ENCODE assay signal across 20 cellular contexts in genomic region chr12:124532947-124533346, GRCh38. TPM values are rescaled to one million over a fixed set of nuclear protein-coding genes. Genes with fewer than 3 reads are reported as not detected.
DNase-seq lines count a peak whose midpoint lies in the region; TF ChIP-seq lines count a peak whose summit lies in the region.
"Had no signal": no experiment of that assay in that cellular context is flagged by ENCODE, and none has a peak within 500 bp of the region (broad histone marks: within the 10 kb centered on the region; RNA-seq: fewer than 3 reads in every experiment).

No MANE protein-coding gene starts in this region.

- H3K79me2 ChIP-seq in smooth muscle cell (ENCODE audit: low read depth): peaks cover 87% of the 10 kb centered on the region
- H3K79me2 ChIP-seq in PC-9 (ENCODE audit: low read depth): peaks cover 74% of the 10 kb centered on the region

- H3K36me3 ChIP-seq in HEK293 (ENCODE audit: control insufficient read depth in 2 of 2, insufficient read depth in 1 of 2, low read length in 2 of 2): no peaks in the 10 kb centered on the region
- H3K36me3 ChIP-seq in WERI-Rb-1: peaks cover 37% of the 10 kb centered on the region
- peaks cover 8% of the 10 kb centered on the region; the same call in 1 of the 2 replicates for H3K36me3 ChIP-seq in iPS-20b (ENCODE audit: insufficient read depth, low read depth, low read length)
- no peaks in the 10 kb centered on the region for H3K36me3 ChIP-seq in smooth muscle cell (ENCODE audit: low read depth)
- no peaks in the 10 kb centered on the region; the same call in 1 of the 2 replicates for H3K36me3 ChIP-seq in PC-9 (ENCODE audit: low read depth)
- H3K36me3 ChIP-seq in right atrium auricular region: no peaks in the 10 kb centered on the region

- peaks cover 5% of the 10 kb centered on the region for H3K4me1 ChIP-seq in HEK293 (ENCODE audit: control insufficient read depth, insufficient read depth, low read length)
- H3K4me1 ChIP-seq in iPS-20b (ENCODE audit: insufficient read depth, low read length): peaks cover 10% of the 10 kb centered on the region
- peaks cover 28% of the 10 kb centered on the region for H3K4me1 ChIP-seq in smooth muscle cell (ENCODE audit: low read depth)
- peaks cover 18% of the 10 kb centered on the region for H3K4me1 ChIP-seq in PC-9 (replicated peaks; ENCODE audit: insufficient read depth)
- H3K4me1 ChIP-seq in right atrium auricular region: peaks cover 0 to 57% of the 10 kb centered on the region in 2 donors

- H3K27me3 ChIP-seq in WERI-Rb-1 (ENCODE audit: insufficient read depth, low read depth, severe bottlenecking): no peaks in the 10 kb centered on the region
- no peaks in the 10 kb centered on the region for H3K27me3 ChIP-seq in iPS-20b (ENCODE audit: insufficient read depth, low read length)
- H3K27me3 ChIP-seq in smooth muscle cell (ENCODE audit: low read depth): no peaks in the 10 kb centered on the region
- H3K27me3 ChIP-seq in PC-9 (ENCODE audit: insufficient read depth, low read depth): no peaks in the 10 kb centered on the region
- no peaks in the 10 kb centered on the region for H3K27me3 ChIP-seq in right atrium auricular region
- H3K27me3 ChIP-seq: left lung, Peyer's patch, SJSA1 had no signal

- H3K4me3 ChIP-seq in HEK293 (ENCODE audit: low read depth, low read length) (no peak overlapping the region), WERI-Rb-1 (ENCODE audit: low read depth, low read length) (no peak overlapping the region), iPS-20b (ENCODE audit: low read length) (no peak overlapping the region), smooth muscle cell (no peak overlapping the region), PC-9 (no peak overlapping the region), right atrium auricular region (no peak overlapping the region)
- H3K4me3 ChIP-seq: left lung, mucosa of descending colon, Peyer's patch, SJSA1 had no signal

- H4K20me1 ChIP-seq in smooth muscle cell (ENCODE audit: low read depth): peaks cover 97% of the 10 kb centered on the region
- H4K20me1 ChIP-seq in PC-9 (ENCODE audit: insufficient read depth): peaks cover 32% of the 10 kb centered on the region

- peaks cover 24% of the 10 kb centered on the region for H3F3A ChIP-seq in smooth muscle cell (ENCODE audit: low read depth)
- peaks cover 34% of the 10 kb centered on the region for H3F3A ChIP-seq in PC-9 (ENCODE audit: insufficient read depth, low read depth)

- CTCF ChIA-PET in HEK293 (lab: Yijun Ruan, JAX): no interaction called here
- CTCF ChIA-PET in PC-9 (lab: Charles Lee): no interaction called here

- H3K9me3 ChIP-seq in HEK293 (ENCODE audit: control insufficient read depth, insufficient read depth, low read depth, low read length) (no peaks in the 10 kb centered on the region), WERI-Rb-1 (ENCODE audit: severe bottlenecking) (no peaks in the 10 kb centered on the region), iPS-20b (ENCODE audit: insufficient read depth, low read depth, low read length) (no peaks in the 10 kb centered on the region), smooth muscle cell (replicated peaks; ENCODE audit: low read depth) (no peaks in the 10 kb centered on the region), PC-9 (ENCODE audit: insufficient read depth, low read depth) (no peaks in the 10 kb centered on the region), right atrium auricular region (no peaks in the 10 kb centered on the region)
- H3K9me3 ChIP-seq: left lung, mucosa of descending colon, Peyer's patch, SJSA1 had no signal

- H3K9ac ChIP-seq in iPS-20b (ENCODE audit: low read depth, low read length) (peak overlapping the region; percentile 58), smooth muscle cell (ENCODE audit: low read depth) (no peak overlapping the region)

- H3K27ac ChIP-seq in HEK293 (ENCODE audit: extremely low read depth, low read depth, low read length) (no peak overlapping the region), WERI-Rb-1 (peak overlapping the region; percentile 74), iPS-20b (ENCODE audit: low read length) (no peak overlapping the region), smooth muscle cell (ENCODE audit: low read depth) (peak overlapping the region; percentile 72), PC-9 (no peak overlapping the region), right atrium auricular region (peak overlapping the region in 1 of 2 donors; percentile 63)
- H3K27ac ChIP-seq: C4-2B, left lung, Peyer's patch, SJSA1 had no signal

- no TSS peak for BruUV-seq in PC-9 (replicated peaks; lab: Mats Ljungman, UMichigan)

- WGBS in smooth muscle cell (ENCODE audit: low lambda C conversion rate): 55% methylated on average over 4 of the region's 5 CpGs

- no peaks in the 10 kb centered on the region for H3K9me2 ChIP-seq in PC-9 (ENCODE audit: insufficient read depth)

- intact Hi-C loops in PC-9 (cut with micrococcal nuclease; ENCODE audit: unreplicated experiment): no loop called here

- no peak overlapping the region for H3K4me2 ChIP-seq in smooth muscle cell
- H3K4me2 ChIP-seq in PC-9: no peak overlapping the region

- TF ChIP-seq CTCF in HEK293 (tag by site-specific recombination; IDR thresholded peaks at IDR 0.05) (no peak), WERI-Rb-1 (IDR thresholded peaks at IDR 0.05; ENCODE audit: low read depth, low read length) (no peak), smooth muscle cell (IDR thresholded peaks at IDR 0.05; ENCODE audit: borderline replicate concordance, insufficient read depth, poor library complexity, severe bottlenecking) (no peak), PC-9 (conservative IDR thresholded peaks at IDR 0.05) (no peak), GM20000 (IDR thresholded peaks at IDR 0.05; ENCODE audit: extremely low read depth, missing control alignments) (no peak), right atrium auricular region (IDR thresholded peaks at IDR 0.05) (no peak)

- H2AFZ ChIP-seq in smooth muscle cell (ENCODE audit: low read depth) (no peak overlapping the region), PC-9 (no peak overlapping the region)

- POLR2A ChIA-PET in HEK293 (lab: Yijun Ruan, JAX) (interaction anchor here (0.7 kb wide), 1 partner anchor 80 kb away, joined by 4 read pairs; no protein-coding TSS in a partner anchor), PC-9 (lab: Charles Lee; ENCODE audit: unreplicated experiment) (no interaction called here)

- DNase-seq in WERI-Rb-1 (peak; percentile 61), smooth muscle cell (lab: John Stamatoyannopoulos, UW; ENCODE audit: unreplicated experiment) (no peak), PC-9 (no peak), GM20000 (ENCODE audit: low spot score) (no peak), right atrium auricular region (ENCODE audit: low spot score) (no peak), SIG-M5 (lab: John Stamatoyannopoulos, UW) (no peak)
- DNase-seq: activated CD4-positive, alpha-beta T cell treated with anti-CD3 and anti-CD28 coated beads for 1 hour; activated CD8-positive, alpha-beta T cell treated with anti-CD3 and anti-CD28 coated beads, Interleukin-2, amount 10 ng/mL, durations not matched to agents 7 days and 5 days; central memory CD4-positive, alpha-beta T cell; DMS79 treated with DMSO at 0.1 percent for 48 hours; Karpas-422; mucosa of descending colon; NCI-H1694 treated with DMSO at 0.1 percent for 48 hours; Peyer's patch; stimulated activated CD4-positive, alpha-beta T cell treated with anti-CD3 and anti-CD28 coated beads, Interleukin-4, amount 100 ng/mL, for 24 hours had no signal

TF ChIP-seq in HEK293, 187 proteins besides CTCF, POLR2A, EP300 and RAD21 (continues in another document):
- no peak for TF ChIP-seq ZNF184 (tag by site-specific recombination; IDR thresholded peaks at IDR 0.05)
- TF ChIP-seq ZFHX2 (tag by site-specific recombination; conservative IDR thresholded peaks at IDR 0.05): peak; percentile 80
- TF ChIP-seq ZNF157 (tag by site-specific recombination; IDR thresholded peaks at IDR 0.05): no peak
- peak; percentile 79 for TF ChIP-seq ZIC2 (tag by site-specific recombination; IDR thresholded peaks at IDR 0.05)
- peak; percentile 39; the same call in 1 of the 2 replicates for TF ChIP-seq ZNF341 (tag by site-specific recombination; IDR thresholded peaks at IDR 0.05; ENCODE audit: low read depth)
- peak; percentile 71 for TF ChIP-seq EGR2 (tag by site-specific recombination; IDR thresholded peaks at IDR 0.05; ENCODE audit: low read depth)
- no peak for TF ChIP-seq ZBTB49 (tag by site-specific recombination; IDR thresholded peaks at IDR 0.05; ENCODE audit: low read depth)
- peak; percentile 32; the same call in 1 of the 2 replicates for TF ChIP-seq ZNF623 (tag by site-specific recombination; IDR thresholded peaks at IDR 0.05)
- TF ChIP-seq ZNF510 (tag by site-specific recombination; IDR thresholded peaks at IDR 0.05; ENCODE audit: insufficient replicate concordance): no peak
- peak; percentile 24; the same call in 1 of the 2 replicates for TF ChIP-seq IKZF3 (tag by site-specific recombination; IDR thresholded peaks at IDR 0.05)
- TF ChIP-seq ZNF133 (tag by site-specific recombination; IDR thresholded peaks at IDR 0.05): no peak
- no peak for TF ChIP-seq MYNN (tag by site-specific recombination; IDR thresholded peaks at IDR 0.05; ENCODE audit: borderline replicate concordance)
- no peak for TF ChIP-seq ZNF175 (tag by site-specific recombination; IDR thresholded peaks at IDR 0.05)
- TF ChIP-seq ZNF777 (tag by site-specific recombination; IDR thresholded peaks at IDR 0.05; ENCODE audit: borderline replicate concordance): no peak
- TF ChIP-seq MEIS1 (CRISPR knock-in tag; IDR thresholded peaks at IDR 0.05; ENCODE audit: borderline replicate concordance): no peak
- TF ChIP-seq ZNF670 (tag by site-specific recombination; IDR thresholded peaks at IDR 0.05; ENCODE audit: low read depth): no peak

RNA-seq across cellular contexts. Expression of gene NCOR2, which starts 34.5 kb away (rescaled TPM):
- total RNA-seq in smooth muscle cell: 64.1 and 64.7 TPM in 2 replicates
- polyA plus RNA-seq in smooth muscle cell: 164 and 169 TPM in 2 replicates
- 319 and 368 TPM in 2 replicates for total RNA-seq in PC-9 (2021)
- total RNA-seq in right atrium auricular region: 100 to 1,000 TPM in 1 of 2 donors, 10 to 100 TPM in 1; 62.9 to 104 TPM

Comparison
In these comparisons a context has a peak if more than half of its experiments do, and no peak if none do; other contexts are left out.
1. H3K27ac ChIP-seq: peak in WERI-Rb-1 (single experiment) and smooth muscle cell (single experiment); none in HEK293 (single experiment), iPS-20b (single experiment) and PC-9 (single experiment).